8 cellular contexts compared by ENCODE assay signal in the genomic region with DNA sequence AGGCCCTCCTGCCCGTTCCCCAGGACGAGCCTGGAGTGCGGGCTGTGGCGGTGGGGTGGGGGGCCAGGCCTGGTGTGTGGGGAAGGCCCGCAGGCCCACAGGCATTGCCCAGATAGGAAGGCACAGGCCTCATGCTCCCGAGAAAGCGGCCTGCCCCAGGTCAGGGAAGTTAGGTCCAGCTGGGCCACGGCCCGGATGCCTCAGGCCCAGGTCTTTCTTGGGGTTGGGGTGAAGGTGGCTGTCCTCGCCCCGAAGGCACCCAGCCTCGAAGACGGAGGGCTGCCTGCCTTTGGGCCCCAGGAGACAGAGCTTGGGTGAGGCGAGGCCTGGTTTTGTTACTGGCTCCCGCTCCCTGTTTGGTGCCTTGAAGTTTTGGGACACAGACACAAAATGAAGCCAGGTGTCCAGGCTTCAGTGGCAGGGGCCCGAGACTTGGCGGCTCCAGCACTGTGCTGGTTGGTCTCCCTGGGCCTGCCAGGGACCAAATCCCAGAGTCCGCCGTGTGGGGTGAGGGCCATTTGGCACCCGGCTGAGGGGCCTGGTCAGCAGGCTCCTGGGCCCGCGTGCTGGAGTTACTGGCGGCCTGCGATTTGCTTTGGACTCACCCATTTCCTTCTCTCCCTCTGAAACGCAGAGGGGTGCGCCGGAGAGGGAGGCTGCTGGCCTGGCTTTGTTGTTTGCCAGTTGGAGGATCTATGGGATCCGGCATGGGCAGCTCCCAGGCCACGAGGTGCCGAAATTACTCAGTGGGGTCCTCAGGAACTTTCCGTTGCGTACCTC. TPM values are rescaled to one million over a fixed set of nuclear protein-coding genes. Genes with fewer than 3 reads are reported as not detected.
DNase-seq lines count a peak whose midpoint lies in the region; ATAC-seq, FAIRE-seq and TF ChIP-seq lines count a peak whose summit lies in the region.

No MANE protein-coding gene starts in this region.

- peak overlapping the region; percentile 41 for H3K4ac ChIP-seq in neuronal stem cell (ENCODE audit: low read length)

- H3K9me3 ChIP-seq in neuronal stem cell (replicated peaks in 1 of 2; ENCODE audit: control insufficient read depth in 2 of 2, insufficient read depth in 1 of 2, low read depth in 1 of 2, low read length in 2 of 2): no peaks in the 10 kb centered on the region

- H3K14ac ChIP-seq in neuronal stem cell (ENCODE audit: low read length): no peak overlapping the region

- peaks cover 35 to 41% of the 10 kb centered on the region in 2 donors for H3K4me1 ChIP-seq in neuronal stem cell (ENCODE audit: control insufficient read depth in 2 of 2, insufficient read depth in 1 of 2, low read depth in 1 of 2, low read length in 2 of 2)

- H4K91ac ChIP-seq in neuronal stem cell (ENCODE audit: low read depth, low read length, poor library complexity): no peak overlapping the region

- no peak overlapping the region for H4K8ac ChIP-seq in neuronal stem cell (ENCODE audit: low read depth, low read length)

- no peak overlapping the region for H2AK5ac ChIP-seq in neuronal stem cell (ENCODE audit: low read depth, low read length)

- peak overlapping the region; percentile 95 for H2BK5ac ChIP-seq in neuronal stem cell (ENCODE audit: low read length)

- H3K4me3 ChIP-seq in HFF-Myc (replicated peaks; ENCODE audit: low read depth, low read length): peak overlapping the region; percentile 94
- H3K4me3 ChIP-seq in WI38 (ENCODE audit: low read depth, low read length): peak overlapping the region; percentile 81
- peak overlapping the region; percentile 81 for H3K4me3 ChIP-seq in fibroblast of pulmonary artery (replicated peaks; ENCODE audit: low read depth, low read length)
- peak overlapping the region; percentile 69 to 96 for H3K4me3 ChIP-seq in neuronal stem cell (ENCODE audit: low read length in 2 of 2)

- peak overlapping the region; percentile 100 for H3K9ac ChIP-seq in neuronal stem cell (ENCODE audit: low read depth, low read length, poor library complexity)

- peaks cover 0 to 8% (median 0%) of the 10 kb centered on the region in 3 experiments for H3K27me3 ChIP-seq in neuronal stem cell (ENCODE audit: control insufficient read depth in 3 of 3, insufficient read depth in 3 of 3, low read depth in 1 of 3, low read length in 3 of 3)

- TF ChIP-seq CTCF in HFF-Myc (IDR thresholded peaks at IDR 0.05; ENCODE audit: low read depth, low read length, missing control alignments): no peak
- no peak for TF ChIP-seq CTCF in WI38 (IDR thresholded peaks at IDR 0.05; ENCODE audit: low read depth, low read length)
- TF ChIP-seq CTCF in fibroblast of pulmonary artery (IDR thresholded peaks at IDR 0.05; ENCODE audit: low read length, missing control alignments): no peak
- no peak for TF ChIP-seq CTCF in D721Med (IDR thresholded peaks at IDR 0.05; ENCODE audit: insufficient read depth, missing control alignments)

- no peak overlapping the region for H2AFZ ChIP-seq in neuronal stem cell (ENCODE audit: low read length)

- no peak overlapping the region for H2BK120ac ChIP-seq in neuronal stem cell (ENCODE audit: low read depth, low read length)

- DNase-seq in HFF-Myc (ENCODE audit: extremely low read depth, low read depth): no peak
- DNase-seq in fibroblast of pulmonary artery (ENCODE audit: low read depth): peak; percentile 54
- no peak for DNase-seq in neuronal stem cell (ENCODE audit: low spot score)
- no peak for DNase-seq in D721Med (ENCODE audit: insufficient read length, low spot score)
- no peak for DNase-seq in HuH-7 (ENCODE audit: low spot score)

- peak overlapping the region; percentile 97 for H3K4me2 ChIP-seq in neuronal stem cell (ENCODE audit: insufficient read depth, low read length, poor library complexity, severe bottlenecking)

- H2BK12ac ChIP-seq in neuronal stem cell (ENCODE audit: low read length): no peak overlapping the region

- no peak for FAIRE-seq in D721Med (lab: Jason Lieb, UNC)

- no peak for ATAC-seq in GM21528 (IDR thresholded peaks at IDR 0.05; ENCODE audit: low FRiP score, unreplicated experiment)
- no peak for ATAC-seq in HG02763 (IDR thresholded peaks at IDR 0.05; ENCODE audit: unreplicated experiment)

- no CpG with 5 or more reads among the region's 32 CpGs for WGBS in neuronal stem cell (ENCODE audit: extremely low coverage in 2 of 2, insufficient read length in 2 of 2, insufficient replicate concordance in 1 of 2), 2 donors

- H3K36me3 ChIP-seq in neuronal stem cell (replicated peaks in 1 of 2; ENCODE audit: control insufficient read depth in 2 of 2, insufficient read depth in 2 of 2, low read length in 2 of 2): peaks cover 0 to 30% of the 10 kb centered on the region in 2 donors

- H3K23ac ChIP-seq in neuronal stem cell (ENCODE audit: low read depth, low read length, poor library complexity): peak overlapping the region; percentile 99

- no peak overlapping the region for H3K27ac ChIP-seq in neuronal stem cell (replicated peaks; ENCODE audit: low read length)

- peak overlapping the region; percentile 49 for H2BK15ac ChIP-seq in neuronal stem cell (ENCODE audit: low read length)

- H3K18ac ChIP-seq in neuronal stem cell (ENCODE audit: low read length): peak overlapping the region; percentile 91

- peaks cover 28% of the 10 kb centered on the region for H3K79me1 ChIP-seq in neuronal stem cell (ENCODE audit: low read depth, low read length)

RNA-seq across cellular contexts. Expression of a gene that starts 2.0 kb away (rescaled TPM):
- polyA plus RNA-seq in neuronal stem cell (2013, experiment 1 of 2): 37.5 TPM
- 41.3 TPM for polyA plus RNA-seq in neuronal stem cell (2013, experiment 2 of 2)

RNA-seq across cellular contexts. Expression of a gene that starts 35.5 kb away (rescaled TPM):
- polyA plus RNA-seq in neuronal stem cell (2013, experiment 1 of 2): 108 TPM
- 108 TPM for polyA plus RNA-seq in neuronal stem cell (2013, experiment 2 of 2)
